Comparison of ENCODE assay signal across 15 cellular contexts in genomic region chr20:38426498-38426897, GRCh38. TPM values are rescaled to one million over a fixed set of nuclear protein-coding genes. Genes with fewer than 3 reads are reported as not detected.
A peak's percentile ranks its signal among the peaks of the same experiment; 100 is the strongest.
DNase-seq lines count a peak whose midpoint lies in the region; ATAC-seq and TF ChIP-seq lines count a peak whose summit lies in the region.
"Had no signal": no experiment of that assay in that cellular context is flagged by ENCODE, and none has a peak within 500 bp of the region (broad histone marks: within the 10 kb centered on the region; RNA-seq: fewer than 3 reads in every experiment).

No MANE protein-coding gene starts in this region.

- no peaks in the 10 kb centered on the region for H3K4me1 ChIP-seq in breast epithelium
- H3K4me1 ChIP-seq: parathyroid adenoma had no signal

- no peak overlapping the region for H3K4me3 ChIP-seq in breast epithelium
- H3K4me3 ChIP-seq: gastrocnemius medialis, left lung, spleen had no signal

- DNase-seq in MCF 10A (ENCODE audit: unreplicated experiment) = no peak
- DNase-seq in breast epithelium (ENCODE audit: low spot score in 2 of 2) = no peak
- DNase-seq in activated CD8-positive, alpha-beta T cell treated with anti-CD3 and anti-CD28 coated beads for 36 hours = no peak
- no peak for DNase-seq in epithelial cell of prostate (ENCODE audit: low read depth, low spot score)
- no peak for DNase-seq in T-helper 2 cell
- no peak for DNase-seq in NOMO-1 treated with dmso at 0.1 percent for 144 hours (lab: John Stamatoyannopoulos, UW; ENCODE audit: unreplicated experiment)
- DNase-seq in NCI-H2196 treated with DMSO at 0.1 percent for 48 hours (lab: John Stamatoyannopoulos, UW; ENCODE audit: unreplicated experiment) = no peak
- DNase-seq in G401 (ENCODE audit: low spot score) = no peak
- DNase-seq: activated CD4-positive, CD25-positive, alpha-beta regulatory T cell treated with anti-CD3 and anti-CD28 coated beads, Interleukin-2, amount 50 U/mL, for 72 hours; gastrocnemius medialis; GDM1; NCI-H2227 treated with DMSO at 0.1 percent for 48 hours; spleen had no signal

- ATAC-seq in activated CD8-positive, alpha-beta T cell treated with anti-CD3 and anti-CD28 coated beads for 36 hours = peak; percentile 7

- peaks cover 0 to 1% of the 10 kb centered on the region in 2 donors for H3K9me3 ChIP-seq in breast epithelium
- H3K9me3 ChIP-seq: gastrocnemius medialis, left lung, spleen had no signal

- intact Hi-C loops in MCF 10A (cut with micrococcal nuclease) (no loop called here), breast epithelium (cut with DNase I; ENCODE audit: low total_unique reads) (no loop called here)
- intact Hi-C loops in activated CD8-positive, alpha-beta T cell treated with anti-CD3 and anti-CD28 coated beads for 36 hours (cut with micrococcal nuclease) = no loop called here

- H3K36me3 Mint-ChIP-seq in MCF 10A (ENCODE audit: insufficient read depth, unreplicated experiment) = peaks cover 100% of the 10 kb centered on the region
- H3K36me3 Mint-ChIP-seq in activated CD8-positive, alpha-beta T cell treated with anti-CD3 and anti-CD28 coated beads for 36 hours (ENCODE audit: low read depth) = peaks cover 85% of the 10 kb centered on the region

- H3K27ac ChIP-seq in breast epithelium (no peak overlapping the region), epithelial cell of prostate (peak overlapping the region; percentile 8)
- H3K27ac ChIP-seq: left lung, parathyroid adenoma, spleen had no signal

- peak overlapping the region; percentile 49 for H3K27ac Mint-ChIP-seq in MCF 10A (ENCODE audit: low read depth, unreplicated experiment)
- peak overlapping the region; percentile 73 for H3K27ac Mint-ChIP-seq in activated CD8-positive, alpha-beta T cell treated with anti-CD3 and anti-CD28 coated beads for 36 hours

- H3K36me3 ChIP-seq in breast epithelium = peaks cover 19% of the 10 kb centered on the region

- POLR2A ChIA-PET in MCF 10A (lab: Yijun Ruan, JAX) = interaction anchor here (1.3 to 3.3 kb wide), 3 partner anchors 8 to 21 kb away, joined by 6 to 29 read pairs (median 10); partner anchors contain the start of gene SNHG17
- POLR2A ChIA-PET in activated CD8-positive, alpha-beta T cell treated with anti-CD3 and anti-CD28 coated beads for 36 hours (lab: Charles Lee) = interaction anchor here (1.0 to 17.0 kb wide), 5 partner anchors 3 to 22 kb away, joined by 3 to 279 read pairs (median 7); partner anchors contain the start of gene SNHG17

- TF ChIP-seq CTCF in MCF 10A (IDR thresholded peaks at IDR 0.05; ENCODE audit: unreplicated experiment) (no peak), breast epithelium (IDR thresholded peaks at IDR 0.05) (no peak)
- no peak for TF ChIP-seq CTCF in activated CD8-positive, alpha-beta T cell treated with anti-CD3 and anti-CD28 coated beads for 36 hours (IDR thresholded peaks at IDR 0.05)

- CTCF ChIA-PET in MCF 10A (lab: Yijun Ruan, JAX) = interaction anchor here (1.0 to 3.5 kb wide), 4 partner anchors 8 to 369 kb away, joined by 3 to 15 read pairs (median 8); partner anchors contain the start of gene SNHG17
- CTCF ChIA-PET in activated CD8-positive, alpha-beta T cell treated with anti-CD3 and anti-CD28 coated beads for 36 hours (lab: Charles Lee) = no interaction called here

- no peaks in the 10 kb centered on the region for H3K9me3 Mint-ChIP-seq in MCF 10A (ENCODE audit: unreplicated experiment)
- H3K9me3 Mint-ChIP-seq in activated CD8-positive, alpha-beta T cell treated with anti-CD3 and anti-CD28 coated beads for 36 hours = no peaks in the 10 kb centered on the region

- no peak for TF ChIP-seq POLR2A in breast epithelium (IDR thresholded peaks at IDR 0.05)

- no TSS peak for BruUV-seq in MCF 10A (replicated peaks; lab: Mats Ljungman, UMichigan)

- peaks cover 31% of the 10 kb centered on the region for H3K4me1 Mint-ChIP-seq in MCF 10A (ENCODE audit: insufficient read depth, unreplicated experiment)
- H3K4me1 Mint-ChIP-seq in activated CD8-positive, alpha-beta T cell treated with anti-CD3 and anti-CD28 coated beads for 36 hours (ENCODE audit: low read depth) = peaks cover 68% of the 10 kb centered on the region

- no peak overlapping the region for H3K4me3 Mint-ChIP-seq in MCF 10A (ENCODE audit: unreplicated experiment)
- no peak overlapping the region for H3K4me3 Mint-ChIP-seq in activated CD8-positive, alpha-beta T cell treated with anti-CD3 and anti-CD28 coated beads for 36 hours

- H3K27me3 ChIP-seq in breast epithelium = no peaks in the 10 kb centered on the region
- H3K27me3 ChIP-seq: gastrocnemius medialis, left lung, spleen had no signal

- H3K27me3 Mint-ChIP-seq in MCF 10A (ENCODE audit: insufficient read depth, unreplicated experiment) = no peaks in the 10 kb centered on the region
- H3K27me3 Mint-ChIP-seq in activated CD8-positive, alpha-beta T cell treated with anti-CD3 and anti-CD28 coated beads for 36 hours = no peaks in the 10 kb centered on the region

- in situ Hi-C loops in G401 (cut with HindIII; ENCODE audit: low sequenced_read_pairs) = no loop called here

RNA-seq across cellular contexts. Expression of gene SNHG17, which starts 8.6 kb away (rescaled TPM):
- 83.6 and 133 TPM in 2 replicates for total RNA-seq in MCF 10A (2022)
- 10 to 100 TPM; 14.2 to 25.2 (median 24.6) TPM for total RNA-seq in breast epithelium
- total RNA-seq in activated CD8-positive, alpha-beta T cell treated with anti-CD3 and anti-CD28 coated beads for 36 hours = 100 to 1,000 TPM; 154 to 159 TPM
- total RNA-seq in G401 (2014; rRNA removed; shearing (Covaris generic)) = 64.7 and 97.1 TPM in 2 replicates

RNA-seq across cellular contexts. Expression of gene RALGAPB, which starts 46.1 kb away (rescaled TPM):
- 33.8 and 37.3 TPM in 2 replicates for total RNA-seq in MCF 10A (2022)
- 10 to 100 TPM; 32.8 to 73.6 (median 58.0) TPM for total RNA-seq in breast epithelium
- 10 to 100 TPM; 19.8 to 21.3 TPM for total RNA-seq in activated CD8-positive, alpha-beta T cell treated with anti-CD3 and anti-CD28 coated beads for 36 hours
- total RNA-seq in G401 (2014; rRNA removed; shearing (Covaris generic)) = 4.9 and 8.7 TPM in 2 replicates
